In the genomic region with DNA sequence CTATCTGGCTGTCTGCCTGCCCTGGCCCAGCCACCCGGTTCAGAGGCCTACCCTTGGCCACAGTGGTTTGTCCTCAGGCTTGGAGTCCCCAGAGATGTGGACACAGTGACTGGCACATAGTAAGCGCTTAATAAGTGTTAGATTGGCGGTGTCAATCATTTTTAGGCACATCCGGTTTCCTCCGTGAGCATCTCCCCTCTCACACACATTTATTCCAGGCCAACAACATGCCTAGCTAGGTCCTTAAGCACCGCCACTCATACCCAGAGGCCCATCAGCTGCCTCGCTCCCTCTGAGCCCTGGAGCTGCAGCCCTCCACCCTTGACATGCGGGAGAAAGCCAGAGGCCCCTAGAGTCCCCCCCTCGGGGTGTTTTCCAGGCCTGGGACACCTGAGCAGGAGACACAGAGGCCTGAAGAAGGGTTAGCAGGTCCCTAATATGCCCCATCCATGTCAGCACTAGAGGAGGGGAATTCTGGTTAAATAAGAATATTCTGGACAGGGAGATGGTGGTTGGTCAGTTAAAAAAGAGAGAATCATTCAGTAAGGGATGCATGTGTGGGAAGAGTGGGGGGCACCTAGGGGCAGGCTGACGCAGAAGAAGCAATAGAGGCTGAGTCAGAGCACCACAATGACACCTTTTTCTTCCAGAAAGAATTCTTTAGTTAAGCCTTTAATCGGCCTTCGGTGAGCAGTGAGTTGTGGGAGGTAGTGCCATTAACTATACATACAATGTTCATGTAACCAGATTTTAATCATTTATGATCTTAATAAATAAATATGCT, we compare ENCODE assay signal across 14 cellular contexts. TPM values are rescaled to one million over a fixed set of nuclear protein-coding genes. Genes with fewer than 3 reads are reported as not detected.
DNase-seq lines count a peak whose midpoint lies in the region; TF ChIP-seq lines count a peak whose summit lies in the region.
"Had no signal": no experiment of that assay in that cellular context is flagged by ENCODE, and none has a peak within 500 bp of the region (broad histone marks: within the 10 kb centered on the region; RNA-seq: fewer than 3 reads in every experiment).

No MANE protein-coding gene starts in this region.

- no peaks in the 10 kb centered on the region for H3K27me3 ChIP-seq in Caco-2 (replicated peaks; ENCODE audit: control insufficient read depth, insufficient read depth, low read length)

- DNase-seq in ELF-1 (ENCODE audit: low read depth, low spot score) (peak; percentile 26), astrocyte of the spinal cord (ENCODE audit: low read depth, low spot score) (peak; percentile 74), iris pigment epithelial cell (ENCODE audit: low read depth) (peak; percentile 69), retinal pigment epithelial cell (ENCODE audit: low read depth) (peak; percentile 77), NCI-H2227 treated with DMSO at 0.1 percent for 48 hours (lab: John Stamatoyannopoulos, UW) (no peak), Caco-2 (no peak), GM10248 (ENCODE audit: extremely low spot score) (no peak)
- no peak for DNase-seq in activated CD4-positive, alpha-beta memory T cell treated with anti-CD3 and anti-CD28 coated beads, Interleukin-2, amount 10 ng/mL, durations not matched to agents 7 days and 5 days
- DNase-seq: activated CD4-positive, alpha-beta T cell treated with anti-CD3 and anti-CD28 coated beads, Interleukin-2, amount 10 ng/mL, durations not matched to agents 7 days and 5 days; activated naive CD4-positive, alpha-beta T cell treated with anti-CD3 and anti-CD28 coated beads for 36 hours; effector CD8-positive, alpha-beta T cell; NCI-H1417; stimulated activated CD4-positive, alpha-beta T cell treated with anti-CD3 and anti-CD28 coated beads, Interleukin-1b, Interleukin-23, amount 100 ng/mL, for 48 hours; stimulated activated naive CD4-positive, alpha-beta T cell treated with Interleukin-2 at 50 U/mL for 16 hours had no signal

- H3K4me3 ChIP-seq in astrocyte of the spinal cord (ENCODE audit: low read depth, low read length) (no peak overlapping the region), retinal pigment epithelial cell (ENCODE audit: low read length) (no peak overlapping the region), Caco-2 (ENCODE audit: low read depth, low read length) (no peak overlapping the region)

- H3K27me3 Mint-ChIP-seq in activated CD4-positive, alpha-beta memory T cell treated with anti-CD3 and anti-CD28 coated beads, Interleukin-2, amount 10 ng/mL, durations not matched to agents 7 days and 5 days, result peaks cover 71% of the 10 kb centered on the region
- no peaks in the 10 kb centered on the region for H3K27me3 Mint-ChIP-seq in Caco-2 (ENCODE audit: insufficient read depth, unreplicated experiment)

- no peak overlapping the region for H3K27ac Mint-ChIP-seq in activated CD4-positive, alpha-beta memory T cell treated with anti-CD3 and anti-CD28 coated beads, Interleukin-2, amount 10 ng/mL, durations not matched to agents 7 days and 5 days
- no peak overlapping the region for H3K27ac Mint-ChIP-seq in Caco-2 (ENCODE audit: unreplicated experiment)
- H3K27ac Mint-ChIP-seq: activated naive CD4-positive, alpha-beta T cell treated with anti-CD3 and anti-CD28 coated beads for 36 hours had no signal

- H3K4me1 Mint-ChIP-seq in activated CD4-positive, alpha-beta memory T cell treated with anti-CD3 and anti-CD28 coated beads, Interleukin-2, amount 10 ng/mL, durations not matched to agents 7 days and 5 days, result peaks cover 14% of the 10 kb centered on the region
- peaks cover 18% of the 10 kb centered on the region for H3K4me1 Mint-ChIP-seq in Caco-2 (ENCODE audit: low read depth, unreplicated experiment)

- CTCF ChIA-PET in activated CD4-positive, alpha-beta memory T cell treated with anti-CD3 and anti-CD28 coated beads, Interleukin-2, amount 10 ng/mL, durations not matched to agents 7 days and 5 days (lab: Charles Lee), result no interaction called here
- CTCF ChIA-PET in Caco-2 (lab: Charles Lee) (no interaction called here), GM10248 (lab: Yijun Ruan, JAX) (no interaction called here)

- POLR2A ChIA-PET in activated CD4-positive, alpha-beta memory T cell treated with anti-CD3 and anti-CD28 coated beads, Interleukin-2, amount 10 ng/mL, durations not matched to agents 7 days and 5 days (lab: Charles Lee), result no interaction called here
- POLR2A ChIA-PET in Caco-2 (lab: Charles Lee), result no interaction called here
- POLR2A ChIA-PET in GM10248 (lab: Yijun Ruan, JAX), result no interaction called here

- no peaks in the 10 kb centered on the region for H3K9me3 Mint-ChIP-seq in activated CD4-positive, alpha-beta memory T cell treated with anti-CD3 and anti-CD28 coated beads, Interleukin-2, amount 10 ng/mL, durations not matched to agents 7 days and 5 days
- H3K9me3 Mint-ChIP-seq in Caco-2 (ENCODE audit: unreplicated experiment), result no peaks in the 10 kb centered on the region
- H3K9me3 Mint-ChIP-seq: activated naive CD4-positive, alpha-beta T cell treated with anti-CD3 and anti-CD28 coated beads for 36 hours had no signal

- BruUV-seq in Caco-2 (replicated peaks; lab: Mats Ljungman, UMichigan), result no TSS peak

- no peaks in the 10 kb centered on the region for H3K9me3 ChIP-seq in Caco-2

- no peaks in the 10 kb centered on the region; the same call in 1 of the 2 replicates for H3K4me1 ChIP-seq in Caco-2

- H3K36me3 Mint-ChIP-seq in activated CD4-positive, alpha-beta memory T cell treated with anti-CD3 and anti-CD28 coated beads, Interleukin-2, amount 10 ng/mL, durations not matched to agents 7 days and 5 days (ENCODE audit: low read depth), result peaks cover 6% of the 10 kb centered on the region
- peaks cover 73% of the 10 kb centered on the region for H3K36me3 Mint-ChIP-seq in Caco-2 (ENCODE audit: insufficient read depth, unreplicated experiment)

- intact Hi-C loops in Caco-2 (cut with micrococcal nuclease; ENCODE audit: unreplicated experiment), result no loop called here

- in situ Hi-C loops in astrocyte of the spinal cord (cut with HindIII; ENCODE audit: low sequenced_read_pairs), result no loop called here

- no peak for TF ChIP-seq CTCF in astrocyte of the spinal cord (IDR thresholded peaks at IDR 0.05; ENCODE audit: low read depth, low read length)
- no peak for TF ChIP-seq CTCF in retinal pigment epithelial cell (conservative IDR thresholded peaks at IDR 0.05; ENCODE audit: low read depth, low read length)
- TF ChIP-seq CTCF in Caco-2 (IDR thresholded peaks at IDR 0.05; ENCODE audit: insufficient read depth in 1 of 2, low read depth in 1 of 2, low read length in 1 of 2, severe bottlenecking in 1 of 2, unreplicated experiment in 1 of 2), result no peak
- TF ChIP-seq CTCF in GM10248 (IDR thresholded peaks at IDR 0.05; ENCODE audit: control extremely low read depth, extremely low read depth, low read depth, missing control alignments), result no peak

- no peak overlapping the region for H3K4me3 Mint-ChIP-seq in activated CD4-positive, alpha-beta memory T cell treated with anti-CD3 and anti-CD28 coated beads, Interleukin-2, amount 10 ng/mL, durations not matched to agents 7 days and 5 days
- H3K4me3 Mint-ChIP-seq in Caco-2 (ENCODE audit: unreplicated experiment), result no peak overlapping the region
- H3K4me3 Mint-ChIP-seq: activated CD4-positive, alpha-beta T cell treated with anti-CD3 and anti-CD28 coated beads, Interleukin-2, amount 10 ng/mL, durations not matched to agents 7 days and 5 days; activated naive CD4-positive, alpha-beta T cell treated with anti-CD3 and anti-CD28 coated beads for 36 hours had no signal

- H3K36me3 ChIP-seq in Caco-2 (ENCODE audit: control insufficient read depth, insufficient read depth, low read length), result no peaks in the 10 kb centered on the region

RNA-seq across cellular contexts. Expression of a gene that starts 22.3 kb away (rescaled TPM):
- total RNA-seq in activated CD4-positive, alpha-beta memory T cell treated with anti-CD3 and anti-CD28 coated beads, Interleukin-2, amount 10 ng/mL, durations not matched to agents 7 days and 5 days, result not detected
- 134 and 140 TPM in 2 replicates for total RNA-seq in Caco-2 (2022)
- total RNA-seq: activated CD4-positive, alpha-beta T cell treated with anti-CD3 and anti-CD28 coated beads, Interleukin-2, amount 10 ng/mL, durations not matched to agents 7 days and 5 days; activated naive CD4-positive, alpha-beta T cell treated with anti-CD3 and anti-CD28 coated beads for 36 hours had no signal

Comparison
In these comparisons a context has a peak if more than half of its experiments do, and no peak if none do; other contexts are left out.
1. DNase-seq: peak in ELF-1 (single experiment), astrocyte of the spinal cord (single experiment), iris pigment epithelial cell (single experiment) and retinal pigment epithelial cell (single experiment); none in NCI-H2227 treated with DMSO at 0.1 percent for 48 hours (single experiment), activated CD4-positive, alpha-beta memory T cell treated with anti-CD3 and anti-CD28 coated beads, Interleukin-2, amount 10 ng/mL, durations not matched to agents 7 days and 5 days (single experiment), Caco-2 (0 of 2) and GM10248 (single experiment).
2. RNA of a gene that starts 22.3 kb away (total RNA-seq): 134 to 140 TPM in Caco-2; not detected in activated CD4-positive, alpha-beta memory T cell treated with anti-CD3 and anti-CD28 coated beads, Interleukin-2, amount 10 ng/mL, durations not matched to agents 7 days and 5 days; every median in the first group is over 100 times any median in the second.